ENCODE assay signal across 17 cellular contexts in genomic region chr14:106578479-106578878, GRCh38.
"Had no signal": no experiment of that assay in that cellular context is flagged by ENCODE, and none has a peak within 500 bp of the region (broad histone marks: within the 10 kb centered on the region; RNA-seq: fewer than 3 reads in every experiment).

No MANE protein-coding gene starts in this region.

- H3K4me3 ChIP-seq: gastrocnemius medialis, left lung, psoas muscle, suprapubic skin, upper lobe of left lung had no signal

- H3K27me3 ChIP-seq: gastrocnemius medialis, upper lobe of left lung had no signal

- H3K27ac ChIP-seq: epithelial cell of prostate, gastrocnemius medialis, left lung, psoas muscle, suprapubic skin, upper lobe of left lung had no signal

- H3K4me1 Mint-ChIP-seq: activated naive CD8-positive, alpha-beta T cell treated with anti-CD3 and anti-CD28 coated beads for 36 hours; nephron had no signal

- H3K36me3 ChIP-seq: gastrocnemius medialis, left lung, suprapubic skin, upper lobe of left lung had no signal

- H3K9me3 Mint-ChIP-seq: activated CD4-positive, alpha-beta memory T cell treated with anti-CD3 and anti-CD28 coated beads for 36 hours; activated naive CD8-positive, alpha-beta T cell treated with anti-CD3 and anti-CD28 coated beads for 36 hours; dendritic cell treated with granulocyte-macrophage colony-stimulating factor and Interleukin-4, amounts not matched to agents 40 ng/mL and 50 ng/mL, for 4 days; effector memory CD8-positive, alpha-beta T cell had no signal

- DNase-seq: activated CD4-positive, alpha-beta memory T cell treated with anti-CD3 and anti-CD28 coated beads for 36 hours; activated gamma-delta T cell; activated naive CD8-positive, alpha-beta T cell treated with anti-CD3 and anti-CD28 coated beads for 36 hours; activated T-cell treated with anti-CD3 and anti-CD28 coated beads, Interleukin-2, amount 50 U/mL, for 48 hours; anterior cingulate cortex; cerebellar nuclear complex; effector memory CD8-positive, alpha-beta T cell; gastrocnemius medialis; left lung; psoas muscle; stimulated activated CD4-positive, alpha-beta T cell treated with anti-CD3 and anti-CD28 coated beads, Interleukin-2, amount 100 ng/mL, for 24 hours; stimulated activated naive CD4-positive, alpha-beta T cell treated with Interleukin-2 at 50 U/mL for 16 hours had no signal

- H3K36me3 Mint-ChIP-seq: activated CD4-positive, alpha-beta memory T cell treated with anti-CD3 and anti-CD28 coated beads for 36 hours; activated naive CD8-positive, alpha-beta T cell treated with anti-CD3 and anti-CD28 coated beads for 36 hours had no signal

- H3K4me3 Mint-ChIP-seq: activated CD4-positive, alpha-beta memory T cell treated with anti-CD3 and anti-CD28 coated beads for 36 hours; activated naive CD8-positive, alpha-beta T cell treated with anti-CD3 and anti-CD28 coated beads for 36 hours; dendritic cell treated with granulocyte-macrophage colony-stimulating factor and Interleukin-4, amounts not matched to agents 40 ng/mL and 50 ng/mL, for 4 days; effector memory CD8-positive, alpha-beta T cell; nephron had no signal

- H3K9me3 ChIP-seq: gastrocnemius medialis, left lung, psoas muscle, suprapubic skin, upper lobe of left lung had no signal

- H3K4me1 ChIP-seq: gastrocnemius medialis, left lung, psoas muscle, suprapubic skin, upper lobe of left lung had no signal

- H3K27ac Mint-ChIP-seq: activated CD4-positive, alpha-beta memory T cell treated with anti-CD3 and anti-CD28 coated beads for 36 hours; activated naive CD8-positive, alpha-beta T cell treated with anti-CD3 and anti-CD28 coated beads for 36 hours; dendritic cell treated with granulocyte-macrophage colony-stimulating factor and Interleukin-4, amounts not matched to agents 40 ng/mL and 50 ng/mL, for 4 days; effector memory CD8-positive, alpha-beta T cell; nephron had no signal

- H3K27me3 Mint-ChIP-seq: dendritic cell treated with granulocyte-macrophage colony-stimulating factor and Interleukin-4, amounts not matched to agents 40 ng/mL and 50 ng/mL, for 4 days had no signal
